8 cellular contexts compared by ENCODE assay signal in genomic region chr12:55996201-55996714, GRCh38. TPM values are rescaled to one million over a fixed set of nuclear protein-coding genes. Genes with fewer than 3 reads are reported as not detected.
A peak's percentile ranks its signal among the peaks of the same experiment; 100 is the strongest.
DNase-seq lines count a peak whose midpoint lies in the region; ATAC-seq, FAIRE-seq and TF ChIP-seq lines count a peak whose summit lies in the region.

No MANE protein-coding gene starts in this region.

- H3K4me1 Mint-ChIP-seq in activated CD4-positive, alpha-beta T cell treated with anti-CD3 and anti-CD28 coated beads, Interleukin-2, amount 10 ng/mL, durations not matched to agents 7 days and 5 days: peaks cover 38% of the 10 kb centered on the region

- H3K36me3 ChIP-seq in right lobe of liver: peaks cover 0 to 31% (median 14%) of the 10 kb centered on the region in 4 donors

- CTCF ChIA-PET in activated CD4-positive, alpha-beta T cell treated with anti-CD3 and anti-CD28 coated beads, Interleukin-2, amount 10 ng/mL, durations not matched to agents 7 days and 5 days (lab: Charles Lee): interaction anchor here (0.7 to 6.5 kb wide), 30 partner anchors 9 to 267 kb away, joined by 3 to 53 read pairs (median 4); partner anchors contain the start of genes PA2G4 and RAB5B

- H3K4me3 Mint-ChIP-seq in activated CD4-positive, alpha-beta T cell treated with anti-CD3 and anti-CD28 coated beads, Interleukin-2, amount 10 ng/mL, durations not matched to agents 7 days and 5 days: peak overlapping the region; percentile 52

- no peaks in the 10 kb centered on the region for H3K27me3 ChIP-seq in right lobe of liver

- POLR2A ChIA-PET in activated CD4-positive, alpha-beta T cell treated with anti-CD3 and anti-CD28 coated beads, Interleukin-2, amount 10 ng/mL, durations not matched to agents 7 days and 5 days (lab: Charles Lee): interaction anchor here (0.5 kb wide), 1 partner anchor 263 kb away, joined by 3 read pairs; no protein-coding TSS in a partner anchor

- intact Hi-C loops in right lobe of liver (cut with DNase I): loop anchor here (5.0 to 10.0 kb wide), 2 partner anchors 46 to 49 kb away; partner anchors contain the start of gene RPS26 (in 2 of the 2)

- DNase-seq in GM19239 (ENCODE audit: insufficient read length, low spot score) (peak; percentile 58), NCI-H446 (lab: John Stamatoyannopoulos, UW) (peak; percentile 46 to 66), dermis microvascular lymphatic vessel endothelial cell (ENCODE audit: low read depth in 2 of 2) (peak; percentile 65 to 76), right lobe of liver (peak in 2 of 3 donors; percentile 40 to 71)
- DNase-seq in activated CD4-positive, alpha-beta T cell treated with anti-CD3 and anti-CD28 coated beads, Interleukin-2, amount 10 ng/mL, durations not matched to agents 7 days and 5 days: peak; percentile 82
- DNase-seq in stimulated activated CD4-positive, alpha-beta T cell treated with anti-CD3 and anti-CD28 coated beads, TNF-alpha, amount 100 ng/mL, for 48 hours (ENCODE audit: low read depth in 3 of 3): peak; percentile 30 to 39 (median 34)

- H3K4me1 ChIP-seq in right lobe of liver: peaks cover 0 to 41% (median 9%) of the 10 kb centered on the region in 4 donors

- H3K36me3 Mint-ChIP-seq in activated CD4-positive, alpha-beta T cell treated with anti-CD3 and anti-CD28 coated beads, Interleukin-2, amount 10 ng/mL, durations not matched to agents 7 days and 5 days (ENCODE audit: low read depth): peaks cover 24% of the 10 kb centered on the region

- H3K27ac ChIP-seq in right lobe of liver: peak overlapping the region; percentile 49 to 87 (median 84)

- no peaks in the 10 kb centered on the region for H3K27me3 Mint-ChIP-seq in activated CD4-positive, alpha-beta T cell treated with anti-CD3 and anti-CD28 coated beads, Interleukin-2, amount 10 ng/mL, durations not matched to agents 7 days and 5 days

- no peak for TF ChIP-seq POLR2A in right lobe of liver (IDR thresholded peaks at IDR 0.05)

- H3K4me3 ChIP-seq in right lobe of liver: peak overlapping the region; percentile 64 to 91 (median 70)

- peak; percentile 82 to 86 (median 83) for TF ChIP-seq CTCF in right lobe of liver (IDR thresholded peaks at IDR 0.05)

- 12% methylated on average over 14 of the region's 14 CpGs for WGBS in right lobe of liver (ENCODE audit: insufficient coverage, low coverage, low lambda C conversion rate, missing lambda C conversion rate)

- no peaks in the 10 kb centered on the region for H3K9me3 Mint-ChIP-seq in activated CD4-positive, alpha-beta T cell treated with anti-CD3 and anti-CD28 coated beads, Interleukin-2, amount 10 ng/mL, durations not matched to agents 7 days and 5 days

- no peaks in the 10 kb centered on the region for H3K9me3 ChIP-seq in right lobe of liver

- ATAC-seq in right lobe of liver: peak; percentile 43 to 62 (median 54)
- ATAC-seq in HG02852 (IDR thresholded peaks at IDR 0.05; ENCODE audit: unreplicated experiment): no peak

- FAIRE-seq in A204.1 (lab: Jason Lieb, UNC) (peak; percentile 93), GM19239 (lab: Jason Lieb, UNC) (peak; percentile 93)

- H3K27ac Mint-ChIP-seq in activated CD4-positive, alpha-beta T cell treated with anti-CD3 and anti-CD28 coated beads, Interleukin-2, amount 10 ng/mL, durations not matched to agents 7 days and 5 days: peak overlapping the region; percentile 38

RNA-seq across cellular contexts. Expression of gene SUOX, which starts 0.8 kb away (rescaled TPM):
- 1 to 10 TPM; 2.4 to 3.5 TPM for total RNA-seq in activated CD4-positive, alpha-beta T cell treated with anti-CD3 and anti-CD28 coated beads, Interleukin-2, amount 10 ng/mL, durations not matched to agents 7 days and 5 days
- total RNA-seq in dermis microvascular lymphatic vessel endothelial cell: 9.0 and 11.1 TPM in 2 replicates
- total RNA-seq in right lobe of liver: 10 to 100 TPM; 31.5 to 63.7 (median 47.9) TPM

RNA-seq across cellular contexts. Expression of gene RAB5B, which starts 22.4 kb away (rescaled TPM):
- total RNA-seq in activated CD4-positive, alpha-beta T cell treated with anti-CD3 and anti-CD28 coated beads, Interleukin-2, amount 10 ng/mL, durations not matched to agents 7 days and 5 days: 10 to 100 TPM; 56.9 to 58.1 TPM
- 37.2 and 46.9 TPM in 2 replicates for total RNA-seq in dermis microvascular lymphatic vessel endothelial cell
- total RNA-seq in right lobe of liver: 10 to 100 TPM; 36.5 to 60.7 (median 51.6) TPM

RNA-seq across cellular contexts. Expression of gene IKZF4, which starts 24.6 kb away (rescaled TPM):
- total RNA-seq in activated CD4-positive, alpha-beta T cell treated with anti-CD3 and anti-CD28 coated beads, Interleukin-2, amount 10 ng/mL, durations not matched to agents 7 days and 5 days: 10 to 100 TPM; 15.7 to 17.4 TPM
- 0.13 and 0.38 TPM in 2 replicates for total RNA-seq in dermis microvascular lymphatic vessel endothelial cell
- total RNA-seq in right lobe of liver: 1 to 10 TPM in 5 of 6 experiments, under 1 TPM in 1; 0.99 to 2.6 (median 2.3) TPM

RNA-seq across cellular contexts. Expression of gene CDK2, which starts 29.6 kb away (rescaled TPM):
- 100 to 1,000 TPM in 1 of 2 experiments, 10 to 100 TPM in 1; 96.6 to 106 TPM for total RNA-seq in activated CD4-positive, alpha-beta T cell treated with anti-CD3 and anti-CD28 coated beads, Interleukin-2, amount 10 ng/mL, durations not matched to agents 7 days and 5 days
- total RNA-seq in dermis microvascular lymphatic vessel endothelial cell: 24.0 and 26.3 TPM in 2 replicates
- total RNA-seq in right lobe of liver: 10 to 100 TPM in 3 of 6 experiments, 1 to 10 TPM in 3; 8.0 to 14.9 (median 10.6) TPM

RNA-seq across cellular contexts. Expression of gene PMEL, which starts 30.4 kb away (rescaled TPM):
- total RNA-seq in activated CD4-positive, alpha-beta T cell treated with anti-CD3 and anti-CD28 coated beads, Interleukin-2, amount 10 ng/mL, durations not matched to agents 7 days and 5 days: under 1 TPM in 1 of 2 experiments, not detected in 1; 0.37 TPM
- 0.51 and 0.63 TPM in 2 replicates for total RNA-seq in dermis microvascular lymphatic vessel endothelial cell
- total RNA-seq in right lobe of liver: 1 to 10 TPM; 1.5 to 4.5 (median 2.7) TPM

Comparison
In these comparisons a context has a peak if more than half of its experiments do, and no peak if none do; other contexts are left out.
1. RNA of gene IKZF4, which starts 24.6 kb away (total RNA-seq): 15.7 to 17.4 TPM in activated CD4-positive, alpha-beta T cell treated with anti-CD3 and anti-CD28 coated beads, Interleukin-2, amount 10 ng/mL, durations not matched to agents 7 days and 5 days; 0.99 to 2.6 TPM in right lobe of liver and 0.13 to 0.38 TPM in dermis microvascular lymphatic vessel endothelial cell; every median in the first group is over 4 times any median in the second.
2. Peak in every context shown above with its lines, with median percentiles within 50 percentile points of each other: DNase-seq.